2 cellular contexts compared by ENCODE assay signal in the genomic region with DNA sequence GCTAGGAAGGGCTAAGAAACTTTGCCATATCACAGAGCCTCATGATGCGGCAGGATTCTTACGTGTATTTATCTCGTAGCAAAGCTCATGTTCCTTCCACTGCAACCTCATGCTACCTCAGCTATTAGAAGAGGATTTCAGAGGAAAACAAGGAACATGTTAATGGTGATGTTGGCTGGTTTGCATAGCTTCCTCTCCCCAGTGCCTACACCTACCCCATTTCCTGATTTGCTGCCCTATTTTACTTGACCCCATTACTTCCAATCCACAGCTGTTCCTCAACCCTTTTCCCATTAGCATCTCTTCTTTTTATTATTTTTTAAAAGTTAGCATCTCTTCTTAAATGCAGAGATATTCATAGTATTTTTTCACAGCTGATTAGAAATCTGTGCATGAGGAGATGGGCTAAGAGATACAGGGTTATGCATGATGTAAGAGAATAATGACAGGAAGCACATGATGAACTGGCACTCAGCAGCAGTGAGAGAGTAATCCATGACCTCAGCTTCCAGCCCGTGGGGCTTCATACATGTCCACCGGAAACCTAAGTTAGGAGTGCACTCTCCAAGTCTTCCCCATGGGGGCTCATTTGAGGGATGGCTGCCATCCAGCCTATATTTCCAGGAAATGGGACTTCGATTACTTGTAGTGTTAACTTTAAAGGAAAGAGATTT.
TF ChIP-seq lines count a peak whose summit lies in the region.

No MANE protein-coding gene starts in this region.

TF ChIP-seq in SK-N-SH, 30 proteins besides CTCF, POLR2A, EP300 and RAD21 (continued from another document):
- TF ChIP-seq, protein P1, sequence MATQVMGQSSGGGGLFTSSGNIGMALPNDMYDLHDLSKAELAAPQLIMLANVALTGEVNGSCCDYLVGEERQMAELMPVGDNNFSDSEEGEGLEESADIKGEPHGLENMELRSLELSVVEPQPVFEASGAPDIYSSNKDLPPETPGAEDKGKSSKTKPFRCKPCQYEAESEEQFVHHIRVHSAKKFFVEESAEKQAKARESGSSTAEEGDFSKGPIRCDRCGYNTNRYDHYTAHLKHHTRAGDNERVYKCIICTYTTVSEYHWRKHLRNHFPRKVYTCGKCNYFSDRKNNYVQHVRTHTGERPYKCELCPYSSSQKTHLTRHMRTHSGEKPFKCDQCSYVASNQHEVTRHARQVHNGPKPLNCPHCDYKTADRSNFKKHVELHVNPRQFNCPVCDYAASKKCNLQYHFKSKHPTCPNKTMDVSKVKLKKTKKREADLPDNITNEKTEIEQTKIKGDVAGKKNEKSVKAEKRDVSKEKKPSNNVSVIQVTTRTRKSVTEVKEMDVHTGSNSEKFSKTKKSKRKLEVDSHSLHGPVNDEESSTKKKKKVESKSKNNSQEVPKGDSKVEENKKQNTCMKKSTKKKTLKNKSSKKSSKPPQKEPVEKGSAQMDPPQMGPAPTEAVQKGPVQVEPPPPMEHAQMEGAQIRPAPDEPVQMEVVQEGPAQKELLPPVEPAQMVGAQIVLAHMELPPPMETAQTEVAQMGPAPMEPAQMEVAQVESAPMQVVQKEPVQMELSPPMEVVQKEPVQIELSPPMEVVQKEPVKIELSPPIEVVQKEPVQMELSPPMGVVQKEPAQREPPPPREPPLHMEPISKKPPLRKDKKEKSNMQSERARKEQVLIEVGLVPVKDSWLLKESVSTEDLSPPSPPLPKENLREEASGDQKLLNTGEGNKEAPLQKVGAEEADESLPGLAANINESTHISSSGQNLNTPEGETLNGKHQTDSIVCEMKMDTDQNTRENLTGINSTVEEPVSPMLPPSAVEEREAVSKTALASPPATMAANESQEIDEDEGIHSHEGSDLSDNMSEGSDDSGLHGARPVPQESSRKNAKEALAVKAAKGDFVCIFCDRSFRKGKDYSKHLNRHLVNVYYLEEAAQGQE (IDR thresholded peaks at IDR 0.05; ENCODE audit: low read depth, low read length): no peak
- no peak for TF ChIP-seq TCF12 (IDR thresholded peaks at IDR 0.05)

TF ChIP-seq in SK-N-SH treated with all-trans-retinoic acid at 6 μM for 48 hours, 23 proteins besides CTCF, POLR2A, EP300 and RAD21 (continued from another document):
- TF ChIP-seq, protein P2, sequence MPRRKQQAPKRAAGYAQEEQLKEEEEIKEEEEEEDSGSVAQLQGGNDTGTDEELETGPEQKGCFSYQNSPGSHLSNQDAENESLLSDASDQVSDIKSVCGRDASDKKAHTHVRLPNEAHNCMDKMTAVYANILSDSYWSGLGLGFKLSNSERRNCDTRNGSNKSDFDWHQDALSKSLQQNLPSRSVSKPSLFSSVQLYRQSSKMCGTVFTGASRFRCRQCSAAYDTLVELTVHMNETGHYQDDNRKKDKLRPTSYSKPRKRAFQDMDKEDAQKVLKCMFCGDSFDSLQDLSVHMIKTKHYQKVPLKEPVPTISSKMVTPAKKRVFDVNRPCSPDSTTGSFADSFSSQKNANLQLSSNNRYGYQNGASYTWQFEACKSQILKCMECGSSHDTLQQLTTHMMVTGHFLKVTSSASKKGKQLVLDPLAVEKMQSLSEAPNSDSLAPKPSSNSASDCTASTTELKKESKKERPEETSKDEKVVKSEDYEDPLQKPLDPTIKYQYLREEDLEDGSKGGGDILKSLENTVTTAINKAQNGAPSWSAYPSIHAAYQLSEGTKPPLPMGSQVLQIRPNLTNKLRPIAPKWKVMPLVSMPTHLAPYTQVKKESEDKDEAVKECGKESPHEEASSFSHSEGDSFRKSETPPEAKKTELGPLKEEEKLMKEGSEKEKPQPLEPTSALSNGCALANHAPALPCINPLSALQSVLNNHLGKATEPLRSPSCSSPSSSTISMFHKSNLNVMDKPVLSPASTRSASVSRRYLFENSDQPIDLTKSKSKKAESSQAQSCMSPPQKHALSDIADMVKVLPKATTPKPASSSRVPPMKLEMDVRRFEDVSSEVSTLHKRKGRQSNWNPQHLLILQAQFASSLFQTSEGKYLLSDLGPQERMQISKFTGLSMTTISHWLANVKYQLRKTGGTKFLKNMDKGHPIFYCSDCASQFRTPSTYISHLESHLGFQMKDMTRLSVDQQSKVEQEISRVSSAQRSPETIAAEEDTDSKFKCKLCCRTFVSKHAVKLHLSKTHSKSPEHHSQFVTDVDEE (CRISPR knock-in tag; IDR thresholded peaks at IDR 0.05): no peak
- no peak for TF ChIP-seq ESRRG (CRISPR knock-in tag; IDR thresholded peaks at IDR 0.05)
- no peak for TF ChIP-seq ZNF70 (CRISPR knock-in tag; IDR thresholded peaks at IDR 0.05)
- TF ChIP-seq PPARA (CRISPR knock-in tag; IDR thresholded peaks at IDR 0.05; ENCODE audit: borderline replicate concordance): no peak
- no peak for TF ChIP-seq ZFP3 (CRISPR knock-in tag; IDR thresholded peaks at IDR 0.05)
- TF ChIP-seq TCF4 (CRISPR knock-in tag; IDR thresholded peaks at IDR 0.05; ENCODE audit: borderline replicate concordance): no peak
- no peak for TF ChIP-seq SNAI2 (CRISPR knock-in tag; IDR thresholded peaks at IDR 0.05)
- no peak for TF ChIP-seq RARB (CRISPR knock-in tag; IDR thresholded peaks at IDR 0.05)
- no peak for TF ChIP-seq ZFP30 (CRISPR knock-in tag; IDR thresholded peaks at IDR 0.05)
- TF ChIP-seq, protein P3, sequence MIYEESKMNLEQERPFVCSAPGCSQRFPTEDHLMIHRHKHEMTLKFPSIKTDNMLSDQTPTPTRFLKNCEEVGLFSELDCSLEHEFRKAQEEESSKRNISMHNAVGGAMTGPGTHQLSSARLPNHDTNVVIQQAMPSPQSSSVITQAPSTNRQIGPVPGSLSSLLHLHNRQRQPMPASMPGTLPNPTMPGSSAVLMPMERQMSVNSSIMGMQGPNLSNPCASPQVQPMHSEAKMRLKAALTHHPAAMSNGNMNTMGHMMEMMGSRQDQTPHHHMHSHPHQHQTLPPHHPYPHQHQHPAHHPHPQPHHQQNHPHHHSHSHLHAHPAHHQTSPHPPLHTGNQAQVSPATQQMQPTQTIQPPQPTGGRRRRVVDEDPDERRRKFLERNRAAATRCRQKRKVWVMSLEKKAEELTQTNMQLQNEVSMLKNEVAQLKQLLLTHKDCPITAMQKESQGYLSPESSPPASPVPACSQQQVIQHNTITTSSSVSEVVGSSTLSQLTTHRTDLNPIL (CRISPR knock-in tag; IDR thresholded peaks at IDR 0.05; ENCODE audit: low read depth): no peak
- no peak for TF ChIP-seq ZNF565 (CRISPR knock-in tag; conservative IDR thresholded peaks at IDR 0.05; ENCODE audit: low read depth)
- TF ChIP-seq ZNF8 (CRISPR knock-in tag; IDR thresholded peaks at IDR 0.05): no peak
- TF ChIP-seq GLIS3 (CRISPR knock-in tag; IDR thresholded peaks at IDR 0.05): no peak
